ENCODE assay signal across 11 cellular contexts in genomic region chr20:10637563-10637962, GRCh38. TPM values are rescaled to one million over a fixed set of nuclear protein-coding genes. Genes with fewer than 3 reads are reported as not detected.
DNase-seq lines count a peak whose midpoint lies in the region; ATAC-seq and TF ChIP-seq lines count a peak whose summit lies in the region.
"Had no signal": no experiment of that assay in that cellular context is flagged by ENCODE, and none has a peak within 500 bp of the region (broad histone marks: within the 10 kb centered on the region; RNA-seq: fewer than 3 reads in every experiment).

No MANE protein-coding gene starts in this region.

- intact Hi-C loops in left ventricle myocardium inferior (cut with micrococcal nuclease) (no loop called here), Right ventricle myocardium superior (cut with DNase I) (no loop called here), uterus (cut with DNase I; ENCODE audit: low total_unique reads) (no loop called here)

- peak overlapping the region; percentile 35 for H3K27ac Mint-ChIP-seq in endodermal cell
- H3K27ac Mint-ChIP-seq in nephron: peak overlapping the region; percentile 44 to 94 (median 77)
- H3K27ac Mint-ChIP-seq: memory B cell had no signal

- H3K36me3 Mint-ChIP-seq in endodermal cell (ENCODE audit: low read depth): peaks cover 32% of the 10 kb centered on the region
- H3K36me3 Mint-ChIP-seq in nephron (ENCODE audit: low read depth): peaks cover 52% of the 10 kb centered on the region

- H3K9me3 ChIP-seq in left ventricle myocardium inferior (replicated peaks) (no peaks in the 10 kb centered on the region), endodermal cell (ENCODE audit: control insufficient read depth, low read length) (no peaks in the 10 kb centered on the region), uterus (no peaks in the 10 kb centered on the region)

- H3K9me3 Mint-ChIP-seq in endodermal cell: no peaks in the 10 kb centered on the region
- H3K9me3 Mint-ChIP-seq in nephron: no peaks in the 10 kb centered on the region
- H3K9me3 Mint-ChIP-seq: memory B cell had no signal

- peaks cover 84% of the 10 kb centered on the region for H3K4me1 ChIP-seq in left ventricle myocardium inferior
- H3K4me1 ChIP-seq in endodermal cell (ENCODE audit: control insufficient read depth, insufficient read depth, low read length): peaks cover 23% of the 10 kb centered on the region
- no peaks in the 10 kb centered on the region for H3K4me1 ChIP-seq in uterus

- TF ChIP-seq CTCF in left ventricle myocardium inferior (IDR thresholded peaks at IDR 0.05; ENCODE audit: borderline replicate concordance) (no peak), endodermal cell (conservative IDR thresholded peaks at IDR 0.05) (no peak), nephron (IDR thresholded peaks at IDR 0.05; ENCODE audit: unreplicated experiment in 3 of 3) (no peak), uterus (IDR thresholded peaks at IDR 0.05) (no peak)

- no peak overlapping the region for H3K9ac ChIP-seq in endodermal cell (ENCODE audit: extremely low read depth, low read length, poor library complexity, severe bottlenecking)

- peaks cover 84% of the 10 kb centered on the region for H3K27me3 Mint-ChIP-seq in endodermal cell (ENCODE audit: insufficient read depth)
- peaks cover 5% of the 10 kb centered on the region for H3K27me3 Mint-ChIP-seq in nephron (ENCODE audit: low read depth)

- H3K4me1 Mint-ChIP-seq in endodermal cell (peaks cover 49% of the 10 kb centered on the region), nephron (peaks cover 67% of the 10 kb centered on the region)

- H3K36me3 ChIP-seq in left ventricle myocardium inferior (peaks cover 52% of the 10 kb centered on the region), endodermal cell (ENCODE audit: control insufficient read depth, insufficient read depth, low read length) (peaks cover 10% of the 10 kb centered on the region), uterus (no peaks in the 10 kb centered on the region)

- 16% methylated on average over 2 to 6 of the region's 6 CpGs for WGBS in endodermal cell (ENCODE audit: insufficient coverage in 1 of 2, insufficient read length in 1 of 2), 2 experiments

- H3K27me3 ChIP-seq in left ventricle myocardium inferior (ENCODE audit: low read depth): no peaks in the 10 kb centered on the region
- H3K27me3 ChIP-seq in endodermal cell (ENCODE audit: control insufficient read depth, insufficient read depth, low read length, poor library complexity, severe bottlenecking): peaks cover 71% of the 10 kb centered on the region
- no peaks in the 10 kb centered on the region for H3K27me3 ChIP-seq in uterus

- no peak for ATAC-seq in Right ventricle myocardium superior (ENCODE audit: poor library complexity)
- no peak for ATAC-seq in HG03108 (IDR thresholded peaks at IDR 0.05; ENCODE audit: unreplicated experiment)

- peak overlapping the region; percentile 24 for H3K4me3 Mint-ChIP-seq in endodermal cell
- no peak overlapping the region for H3K4me3 Mint-ChIP-seq in nephron
- H3K4me3 Mint-ChIP-seq: memory B cell had no signal

- no peak for TF ChIP-seq POLR2A in uterus (IDR thresholded peaks at IDR 0.05)

- H3K27ac ChIP-seq in left ventricle myocardium inferior (replicated peaks): peak overlapping the region; percentile 72
- H3K27ac ChIP-seq in endodermal cell (ENCODE audit: low read depth, low read length): peak overlapping the region; percentile 66
- H3K27ac ChIP-seq in uterus: peak overlapping the region; percentile 64 to 69

- no peak overlapping the region for H3K4me3 ChIP-seq in left ventricle myocardium inferior
- no peak overlapping the region for H3K4me3 ChIP-seq in endodermal cell (ENCODE audit: low read length)
- no peak overlapping the region for H3K4me3 ChIP-seq in uterus

- DNase-seq in left ventricle myocardium inferior: no peak
- no peak for DNase-seq in Right ventricle myocardium superior
- DNase-seq in endodermal cell: peak; percentile 94
- DNase-seq in uterus: no peak
- no peak for DNase-seq in epidermal melanocyte (ENCODE audit: insufficient read length, low spot score)
- DNase-seq in amniotic stem cell (lab: John Stamatoyannopoulos, UW): no peak
- DNase-seq: NCI-H187; stimulated activated CD8-positive, alpha-beta memory T cell treated with anti-CD3 and anti-CD28 coated beads, Interleukin-4, amount 100 ng/mL, for 48 hours had no signal

RNA-seq across cellular contexts. Expression of gene JAG1, which starts 36.2 kb away (rescaled TPM):
- total RNA-seq in left ventricle myocardium inferior: 20.5 TPM
- 22.1 TPM for total RNA-seq in Right ventricle myocardium superior
- total RNA-seq in endodermal cell: 10 to 100 TPM in 1 of 2 donors, 1 to 10 TPM in 1; 6.8 to 19.7 TPM
- 88.8 TPM for polyA plus RNA-seq in endodermal cell (2013, experiment 1 of 2)
- polyA plus RNA-seq in endodermal cell (2013, experiment 2 of 2): 76.5 TPM
- total RNA-seq in uterus: 100 to 1,000 TPM in 2 of 4 donors, 10 to 100 TPM in 2; 53.8 to 154 (median 111) TPM
